In the genomic region with DNA sequence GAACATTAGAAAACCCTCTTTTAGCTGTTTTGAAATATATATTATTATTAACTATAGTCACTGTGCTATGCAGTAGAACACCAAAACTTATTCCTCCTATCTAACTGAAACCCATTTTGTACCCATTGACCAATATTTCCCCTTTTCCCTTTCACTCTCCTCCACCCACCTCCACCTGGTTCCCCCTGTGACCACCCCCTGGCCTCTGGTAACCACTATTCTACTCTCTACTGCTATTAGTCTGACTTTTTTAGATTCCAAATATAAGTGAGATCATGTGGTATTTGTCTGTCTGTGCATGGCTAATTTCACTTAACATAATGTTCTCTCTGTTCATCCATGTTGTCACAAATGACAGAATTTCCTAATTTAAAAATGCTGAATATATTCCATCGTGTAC, we compare ENCODE assay signal across 31 cellular contexts.
"Had no signal": no experiment of that assay in that cellular context is flagged by ENCODE, and none has a peak within 500 bp of the region (broad histone marks: within the 10 kb centered on the region; RNA-seq: fewer than 3 reads in every experiment).

No MANE protein-coding gene starts in this region.

- H3K4me3 Mint-ChIP-seq: activated B cell treated with CpG ODN at 0.5 μM for 24 hours; activated CD4-positive, alpha-beta memory T cell treated with anti-CD3 and anti-CD28 coated beads for 36 hours; activated CD4-positive, alpha-beta T cell treated with anti-CD3 and anti-CD28 coated beads, Interleukin-2, amount 10 ng/mL, durations not matched to agents 24 days and 14 days; activated CD8-positive, alpha-beta T cell treated with anti-CD3 and anti-CD28 coated beads for 36 hours; activated naive CD4-positive, alpha-beta T cell treated with anti-CD3 and anti-CD28 coated beads, Interleukin-2, amount 10 ng/mL, durations not matched to agents 7 days and 5 days; activated naive CD4-positive, alpha-beta T cell treated with anti-CD3 and anti-CD28 coated beads, Interleukin-2, amount 50 U/mL, for 24 hours; activated naive CD8-positive, alpha-beta T cell; activated naive CD8-positive, alpha-beta T cell treated with anti-CD3 and anti-CD28 coated beads, Interleukin-2, amount 10 ng/mL, durations not matched to agents 7 days and 5 days; activated naive CD8-positive, alpha-beta T cell treated with anti-CD3 and anti-CD28 coated beads, Interleukin-2, amount 50 U/mL, for 24 hours; activated T-cell treated with anti-CD3 and anti-CD28 coated beads, Interleukin-2, amount 50 U/mL, for 4 hours; T-helper 2 cell treated with Interferon-gamma antibody and Interleukin-4, amounts not matched to agents 5 μg/mL and 100 μg/mL, for 36 hours had no signal

- H3K27ac ChIP-seq: body of pancreas, brain microvascular endothelial cell, breast epithelium, VCaP had no signal

- H3K27me3 Mint-ChIP-seq: activated B cell treated with CpG ODN at 0.5 μM for 24 hours had no signal

- H3K4me3 ChIP-seq: body of pancreas, breast epithelium had no signal

- H3K9me3 ChIP-seq: body of pancreas had no signal

- H3K36me3 Mint-ChIP-seq: activated CD4-positive, alpha-beta memory T cell treated with anti-CD3 and anti-CD28 coated beads for 36 hours; activated naive CD4-positive, alpha-beta T cell treated with anti-CD3 and anti-CD28 coated beads, Interleukin-2, amount 10 ng/mL, durations not matched to agents 7 days and 5 days; activated naive CD8-positive, alpha-beta T cell treated with anti-CD3 and anti-CD28 coated beads, Interleukin-2, amount 10 ng/mL, durations not matched to agents 7 days and 5 days had no signal

- DNase-seq: activated B cell treated with CpG ODN at 0.5 μM for 24 hours; activated CD4-positive, alpha-beta memory T cell treated with anti-CD3 and anti-CD28 coated beads for 36 hours; activated CD4-positive, alpha-beta T cell treated with anti-CD3 and anti-CD28 coated beads for 4 hours; activated CD4-positive, alpha-beta T cell treated with anti-CD3 and anti-CD28 coated beads, Interleukin-2, amount 10 ng/mL, durations not matched to agents 24 days and 14 days; activated CD4-positive, alpha-beta T cell treated with anti-CD3 and anti-CD28 coated beads, Interleukin-2, amount 50 U/mL, for 1 hour; activated CD4-positive, alpha-beta T cell treated with anti-CD3 and anti-CD28 coated beads, Interleukin-2, amount 50 U/mL, for 4 hours; activated CD4-positive, CD25-positive, alpha-beta regulatory T cell treated with anti-CD3 and anti-CD28 coated beads, Interleukin-2, amount 50 U/mL, for 72 hours; activated CD8-positive, alpha-beta memory T cell treated with anti-CD3 and anti-CD28 coated beads, Interleukin-2, amount 50 U/mL, for 4 hours; activated CD8-positive, alpha-beta T cell treated with anti-CD3 and anti-CD28 coated beads for 36 hours; activated effector memory CD4-positive, alpha-beta T cell treated with Interleukin-2 at 50 U/mL for 16 hours; activated gamma-delta T cell; activated naive CD4-positive, alpha-beta T cell treated with anti-CD3 and anti-CD28 coated beads, Interleukin-2, amount 10 ng/mL, durations not matched to agents 7 days and 5 days; activated naive CD4-positive, alpha-beta T cell treated with Interleukin-2 at 50 U/mL for 16 hours; activated naive CD8-positive, alpha-beta T cell treated with anti-CD3 and anti-CD28 coated beads, Interleukin-2, amount 10 ng/mL, durations not matched to agents 7 days and 5 days; activated naive CD8-positive, alpha-beta T cell treated with anti-CD3 and anti-CD28 coated beads, Interleukin-2, amount 50 U/mL, for 24 hours; activated T-cell treated with anti-CD3 and anti-CD28 coated beads for 4 hours; activated T-cell treated with anti-CD3 and anti-CD28 coated beads, Interleukin-2, amount 50 U/mL, for 1 hour; activated T-cell treated with anti-CD3 and anti-CD28 coated beads, Interleukin-2, amount 50 U/mL, for 4 hours; aorta; body of pancreas; brain microvascular endothelial cell; central memory CD4-positive, alpha-beta T cell; T-helper 2 cell; T-helper 9 cell had no signal

- H3K4me1 ChIP-seq: breast epithelium had no signal

- H3K36me3 ChIP-seq: brain microvascular endothelial cell, breast epithelium had no signal

- H3K27ac Mint-ChIP-seq: activated B cell treated with CpG ODN at 0.5 μM for 24 hours; activated CD4-positive, alpha-beta memory T cell treated with anti-CD3 and anti-CD28 coated beads for 36 hours; activated CD4-positive, alpha-beta T cell treated with anti-CD3 and anti-CD28 coated beads, Interleukin-2, amount 10 ng/mL, durations not matched to agents 24 days and 14 days; activated CD8-positive, alpha-beta T cell treated with anti-CD3 and anti-CD28 coated beads for 36 hours; activated naive CD4-positive, alpha-beta T cell treated with anti-CD3 and anti-CD28 coated beads, Interleukin-2, amount 10 ng/mL, durations not matched to agents 7 days and 5 days; activated naive CD4-positive, alpha-beta T cell treated with anti-CD3 and anti-CD28 coated beads, Interleukin-2, amount 50 U/mL, for 24 hours; activated naive CD8-positive, alpha-beta T cell; activated naive CD8-positive, alpha-beta T cell treated with anti-CD3 and anti-CD28 coated beads, Interleukin-2, amount 10 ng/mL, durations not matched to agents 7 days and 5 days; activated naive CD8-positive, alpha-beta T cell treated with anti-CD3 and anti-CD28 coated beads, Interleukin-2, amount 50 U/mL, for 24 hours; activated T-helper 2 cell treated with anti-CD3 and anti-CD28 coated beads, Interferon-gamma antibody, Interleukin-2, Interleukin-4, amounts not matched to agents 10 μg/mL and 5 μg/mL and 100 μg/mL, durations not matched to agents 14 hours and 24 hours and 36 hours; T-helper 2 cell treated with Interferon-gamma antibody and Interleukin-4, amounts not matched to agents 5 μg/mL and 100 μg/mL, for 36 hours had no signal

- H3K9me3 Mint-ChIP-seq: activated naive CD4-positive, alpha-beta T cell treated with anti-CD3 and anti-CD28 coated beads, Interleukin-2, amount 10 ng/mL, durations not matched to agents 7 days and 5 days; activated naive CD4-positive, alpha-beta T cell treated with anti-CD3 and anti-CD28 coated beads, Interleukin-2, amount 50 U/mL, for 24 hours; activated naive CD8-positive, alpha-beta T cell treated with anti-CD3 and anti-CD28 coated beads, Interleukin-2, amount 10 ng/mL, durations not matched to agents 7 days and 5 days had no signal

- ATAC-seq: activated CD8-positive, alpha-beta T cell treated with anti-CD3 and anti-CD28 coated beads for 36 hours; activated naive CD8-positive, alpha-beta T cell treated with anti-CD3 and anti-CD28 coated beads, Interleukin-2, amount 50 U/mL, for 24 hours; activated T-cell treated with anti-CD3 and anti-CD28 coated beads, Interleukin-2, amount 50 U/mL, for 4 hours; body of pancreas had no signal

- H3K4me1 Mint-ChIP-seq: activated CD4-positive, alpha-beta T cell treated with anti-CD3 and anti-CD28 coated beads, Interleukin-2, amount 10 ng/mL, durations not matched to agents 24 days and 14 days; activated naive CD4-positive, alpha-beta T cell treated with anti-CD3 and anti-CD28 coated beads, Interleukin-2, amount 10 ng/mL, durations not matched to agents 7 days and 5 days; activated naive CD4-positive, alpha-beta T cell treated with anti-CD3 and anti-CD28 coated beads, Interleukin-2, amount 50 U/mL, for 24 hours; activated naive CD8-positive, alpha-beta T cell treated with anti-CD3 and anti-CD28 coated beads, Interleukin-2, amount 10 ng/mL, durations not matched to agents 7 days and 5 days; activated naive CD8-positive, alpha-beta T cell treated with anti-CD3 and anti-CD28 coated beads, Interleukin-2, amount 50 U/mL, for 24 hours had no signal

- H3K27me3 ChIP-seq: body of pancreas, brain microvascular endothelial cell, breast epithelium had no signal

- FAIRE-seq: TTC549 had no signal
